In the genomic region with DNA sequence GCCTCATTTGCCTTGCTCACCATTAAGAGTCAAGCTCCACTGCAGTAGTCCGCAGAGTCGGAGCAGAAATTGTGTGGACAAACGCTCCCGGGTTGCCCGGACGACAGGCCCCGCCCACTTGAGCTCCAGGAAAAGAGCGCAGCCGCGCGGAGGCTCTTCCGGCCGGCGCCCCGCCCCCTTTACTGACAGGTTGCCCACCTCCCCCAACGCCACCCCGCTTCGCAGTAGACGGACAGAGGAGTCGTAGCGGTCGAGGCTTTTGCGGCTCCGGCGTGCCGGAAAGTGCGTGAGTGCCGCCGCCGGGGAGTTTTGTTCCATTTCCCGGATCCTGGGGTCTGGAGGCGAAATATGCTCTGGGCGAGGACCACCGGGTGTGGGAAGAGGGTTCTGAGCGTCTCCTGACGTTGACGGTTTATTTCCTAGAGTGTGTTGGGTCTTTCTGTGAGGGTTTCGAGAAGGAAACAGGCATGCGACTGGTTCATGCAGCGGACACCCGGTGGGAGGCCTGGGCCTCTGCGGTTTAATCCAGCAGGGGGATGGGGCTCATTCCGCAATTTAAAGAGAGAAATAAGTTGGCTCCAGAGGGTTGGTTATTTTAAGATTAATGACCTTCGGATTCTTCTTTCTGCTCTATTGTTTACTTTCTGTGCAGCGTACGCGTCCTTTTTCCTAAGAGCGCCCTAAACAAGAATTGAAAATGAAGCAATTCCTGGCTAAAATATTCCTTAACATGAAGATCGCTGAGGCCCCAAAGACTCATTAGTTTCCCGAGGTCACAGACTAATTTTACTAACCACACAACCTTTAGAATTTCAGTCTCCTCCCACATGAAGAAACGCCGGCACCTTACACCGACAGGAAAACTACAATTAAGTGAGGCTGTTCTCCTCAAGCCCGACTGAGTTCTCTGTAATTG, we compare ENCODE assay signal across 8 cellular contexts. TPM values are rescaled to one million over a fixed set of nuclear protein-coding genes. Genes with fewer than 3 reads are reported as not detected.
DNase-seq lines count a peak whose midpoint lies in the region; ATAC-seq and TF ChIP-seq lines count a peak whose summit lies in the region.

A gene with protein sequence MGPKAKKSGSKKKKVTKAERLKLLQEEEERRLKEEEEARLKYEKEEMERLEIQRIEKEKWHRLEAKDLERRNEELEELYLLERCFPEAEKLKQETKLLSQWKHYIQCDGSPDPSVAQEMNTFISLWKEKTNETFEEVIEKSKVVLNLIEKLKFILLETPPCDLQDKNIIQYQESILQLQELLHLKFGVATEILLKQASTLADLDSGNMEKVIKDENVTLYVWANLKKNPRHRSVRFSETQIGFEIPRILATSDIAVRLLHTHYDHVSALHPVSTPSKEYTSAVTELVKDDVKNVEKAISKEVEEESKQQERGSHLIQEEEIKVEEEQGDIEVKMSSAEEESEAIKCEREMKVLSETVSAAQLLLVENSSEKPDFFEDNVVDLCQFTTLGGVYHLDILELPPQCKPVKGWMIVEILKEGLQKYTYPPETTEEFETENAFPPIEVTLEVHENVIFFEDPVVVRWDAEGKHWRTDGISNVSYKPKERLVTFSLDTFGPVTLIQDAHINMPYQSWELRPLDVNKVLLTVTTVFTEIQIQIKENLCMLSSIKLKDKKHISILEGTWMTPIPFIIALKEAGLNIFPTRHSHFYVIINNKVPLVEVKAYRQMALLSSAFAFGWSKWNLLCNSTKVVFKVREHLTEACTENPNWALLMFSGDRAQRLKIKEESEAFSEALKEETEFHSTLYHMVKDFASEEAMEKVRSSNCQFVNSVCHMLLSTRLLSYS (minus strand): TSS at position 105 of the 916 bp plus-strand sequence. CDS start 82 bp downstream, at position 23.
A gene with protein sequence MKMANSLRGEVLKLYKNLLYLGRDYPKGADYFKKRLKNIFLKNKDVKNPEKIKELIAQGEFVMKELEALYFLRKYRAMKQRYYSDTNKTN (plus strand): TSS at position 182 of the 916 bp plus-strand sequence. CDS start 8,720 bp downstream, outside the sequence.

- H3K9ac ChIP-seq in duodenal mucosa (ENCODE audit: low read depth in 1 of 2, low read length in 2 of 2), result peak within 1 kb of the TSS; percentile 92 to 95

- H3K27ac ChIP-seq in CD4-positive, alpha-beta memory T cell (ENCODE audit: low read depth, low read length), result peak within 1 kb of the TSS; percentile 83
- H3K27ac ChIP-seq in duodenal mucosa (ENCODE audit: low read depth, low read length) (peak within 1 kb of the TSS; percentile 93), right lobe of liver (peak within 1 kb of the TSS; percentile 81 to 96 (median 94))

- no peaks in the 10 kb centered on the region for H3K27me3 ChIP-seq in CD4-positive, alpha-beta memory T cell (ENCODE audit: insufficient read depth, low read length)
- H3K27me3 ChIP-seq in duodenal mucosa (ENCODE audit: control insufficient read depth in 1 of 2, insufficient read depth in 2 of 2, low read length in 2 of 2) (no peaks in the 10 kb centered on the region), right lobe of liver (no peaks in the 10 kb centered on the region)

- H3K4me1 Mint-ChIP-seq in CD4-positive, alpha-beta memory T cell, result peaks cover 16 to 35% (median 25%) of the 10 kb centered on the region in 4 donors
- peaks cover 23% of the 10 kb centered on the region for H3K4me1 Mint-ChIP-seq in activated CD4-positive, alpha-beta memory T cell treated with anti-CD3 and anti-CD28 coated beads, Interleukin-2, amount 10 ng/mL, durations not matched to agents 7 days and 5 days

- CTCF ChIA-PET in CD4-positive, alpha-beta memory T cell (lab: Charles Lee; ENCODE audit: partially characterized antibody), result interaction anchor here (1.3 to 1.9 kb wide), 6 partner anchors 9 to 46 kb away, joined by 3 to 11 read pairs (median 4); no protein-coding TSS in a partner anchor
- CTCF ChIA-PET in activated CD4-positive, alpha-beta memory T cell treated with anti-CD3 and anti-CD28 coated beads, Interleukin-2, amount 10 ng/mL, durations not matched to agents 7 days and 5 days (lab: Charles Lee), result interaction anchor here (0.5 to 1.6 kb wide), 6 partner anchors 11 to 217 kb away, joined by 3 to 16 read pairs (median 4); no protein-coding TSS in a partner anchor

- POLR2A ChIA-PET in CD4-positive, alpha-beta memory T cell (lab: Charles Lee; ENCODE audit: partially characterized antibody), result interaction anchor here (1.0 to 3.0 kb wide), 11 partner anchors 9 to 192 kb away, joined by 4 to 21 read pairs (median 7); partner anchors contain the start of gene KRAS
- POLR2A ChIA-PET in activated CD4-positive, alpha-beta memory T cell treated with anti-CD3 and anti-CD28 coated beads, Interleukin-2, amount 10 ng/mL, durations not matched to agents 7 days and 5 days (lab: Charles Lee), result interaction anchor here (1.1 to 1.7 kb wide), 4 partner anchors 10 to 193 kb away, joined by 3 to 8 read pairs (median 5); partner anchors contain the start of gene KRAS

- H3K4me3 ChIP-seq in CD4-positive, alpha-beta memory T cell (ENCODE audit: low read length in 2 of 2), result peak within 1 kb of the TSS; percentile 73 to 98
- H3K4me3 ChIP-seq in duodenal mucosa (ENCODE audit: low read depth in 1 of 2, low read length in 2 of 2) (peak within 1 kb of the TSS; percentile 98 to 99), right lobe of liver (peak within 1 kb of the TSS; percentile 58 to 82 (median 76))

- peak; percentile 93 for TF ChIP-seq POLR2A in right lobe of liver (IDR thresholded peaks at IDR 0.05)

- H3K4me3 Mint-ChIP-seq in CD4-positive, alpha-beta memory T cell, result peak within 1 kb of the TSS; percentile 96 to 99 (median 99)
- H3K4me3 Mint-ChIP-seq in activated CD4-positive, alpha-beta memory T cell treated with anti-CD3 and anti-CD28 coated beads, Interleukin-2, amount 10 ng/mL, durations not matched to agents 7 days and 5 days, result peak within 1 kb of the TSS; percentile 94

- no peaks in the 10 kb centered on the region for H3K9me3 Mint-ChIP-seq in CD4-positive, alpha-beta memory T cell
- H3K9me3 Mint-ChIP-seq in activated CD4-positive, alpha-beta memory T cell treated with anti-CD3 and anti-CD28 coated beads, Interleukin-2, amount 10 ng/mL, durations not matched to agents 7 days and 5 days, result no peaks in the 10 kb centered on the region

- H3K36me3 Mint-ChIP-seq in CD4-positive, alpha-beta memory T cell, result peaks cover 4 to 11% of the 10 kb centered on the region in 2 donors
- H3K36me3 Mint-ChIP-seq in activated CD4-positive, alpha-beta memory T cell treated with anti-CD3 and anti-CD28 coated beads, Interleukin-2, amount 10 ng/mL, durations not matched to agents 7 days and 5 days (ENCODE audit: low read depth), result peaks cover 13% of the 10 kb centered on the region

- H3K27ac Mint-ChIP-seq in CD4-positive, alpha-beta memory T cell, result peak within 1 kb of the TSS; percentile 97 to 100 (median 99)
- H3K27ac Mint-ChIP-seq in activated CD4-positive, alpha-beta memory T cell treated with anti-CD3 and anti-CD28 coated beads, Interleukin-2, amount 10 ng/mL, durations not matched to agents 7 days and 5 days, result peak within 1 kb of the TSS; percentile 76

- peak; percentile 96 for ATAC-seq in GM19455 (IDR thresholded peaks at IDR 0.05; ENCODE audit: unreplicated experiment)
- peak; percentile 99 for ATAC-seq in right lobe of liver

- H3K36me3 ChIP-seq in CD4-positive, alpha-beta memory T cell (ENCODE audit: insufficient read depth, low read length), result no peaks in the 10 kb centered on the region
- H3K36me3 ChIP-seq in duodenal mucosa (ENCODE audit: control insufficient read depth in 1 of 2, insufficient read depth in 2 of 2, low read length in 2 of 2) (no peaks in the 10 kb centered on the region), right lobe of liver (no peaks in the 10 kb centered on the region)

- no peak for TF ChIP-seq CTCF in right lobe of liver (IDR thresholded peaks at IDR 0.05)

- DNase-seq in CD4-positive, alpha-beta memory T cell, result peak; percentile 93 to 97 (median 95)
- DNase-seq in HK-2 (ENCODE audit: unreplicated experiment) (peak; percentile 93), NCI-H82 treated with DMSO at 0.1 percent for 48 hours (lab: John Stamatoyannopoulos, UW; ENCODE audit: unreplicated experiment) (peak; percentile 93), right lobe of liver (peak; percentile 98 to 99 (median 98))
- peak; percentile 94 for DNase-seq in activated CD4-positive, alpha-beta memory T cell treated with anti-CD3 and anti-CD28 coated beads, Interleukin-2, amount 10 ng/mL, durations not matched to agents 7 days and 5 days
- peak; percentile 96 for DNase-seq in stimulated activated CD4-positive, alpha-beta T cell treated with anti-CD3 and anti-CD28 coated beads, Interleukin-4, amount 100 ng/mL, for 24 hours

- under 1% methylated on average over 34 of the region's 54 CpGs for WGBS in right lobe of liver (ENCODE audit: insufficient coverage, low coverage, low lambda C conversion rate, missing lambda C conversion rate)

- intact Hi-C loops in CD4-positive, alpha-beta memory T cell (cut with micrococcal nuclease), result loop anchor here (1.0 to 2.0 kb wide), 5 partner anchors 9 to 143 kb away; partner anchors contain the start of gene KRAS
- intact Hi-C loops in right lobe of liver (cut with DNase I), result no loop called here

- peaks cover 24% of the 10 kb centered on the region for H3K4me1 ChIP-seq in CD4-positive, alpha-beta memory T cell (ENCODE audit: insufficient read depth, low read length)
- H3K4me1 ChIP-seq in duodenal mucosa (ENCODE audit: control insufficient read depth in 1 of 2, insufficient read depth in 2 of 2, low read length in 2 of 2) (peaks cover 14 to 15% of the 10 kb centered on the region in 2 donors), right lobe of liver (peaks cover 0 to 19% (median 6%) of the 10 kb centered on the region in 4 donors)

- no peaks in the 10 kb centered on the region for H3K27me3 Mint-ChIP-seq in CD4-positive, alpha-beta memory T cell
- no peaks in the 10 kb centered on the region for H3K27me3 Mint-ChIP-seq in activated CD4-positive, alpha-beta memory T cell treated with anti-CD3 and anti-CD28 coated beads, Interleukin-2, amount 10 ng/mL, durations not matched to agents 7 days and 5 days

- no peaks in the 10 kb centered on the region for H3K9me3 ChIP-seq in CD4-positive, alpha-beta memory T cell (ENCODE audit: control insufficient read depth in 1 of 2, low read length in 2 of 2)
- no peaks in the 10 kb centered on the region for H3K9me3 ChIP-seq in duodenal mucosa (ENCODE audit: control insufficient read depth in 1 of 2, low read length in 2 of 2)
- H3K9me3 ChIP-seq in right lobe of liver, result no peaks in the 10 kb centered on the region

RNA-seq across cellular contexts. Expression of the first gene that starts in this region (rescaled TPM):
- under 1 TPM in 1 of 2 experiments, not detected in 1; 0.15 TPM for total RNA-seq in CD4-positive, alpha-beta memory T cell
- under 1 TPM in 1 of 2 donors, not detected in 1; 0.07 TPM for polyA plus RNA-seq in CD4-positive, alpha-beta memory T cell
- not detected for total RNA-seq in activated CD4-positive, alpha-beta memory T cell treated with anti-CD3 and anti-CD28 coated beads, Interleukin-2, amount 10 ng/mL, durations not matched to agents 7 days and 5 days
- under 1 TPM in 1 of 6 experiments, not detected in 5; 0.39 TPM for total RNA-seq in right lobe of liver

RNA-seq across cellular contexts. Expression of the second gene that starts in this region (rescaled TPM):
- 10 to 100 TPM; 22.1 to 23.0 TPM for total RNA-seq in CD4-positive, alpha-beta memory T cell
- polyA plus RNA-seq in CD4-positive, alpha-beta memory T cell, result 10 to 100 TPM; 30.8 to 56.5 TPM
- 10 to 100 TPM; 10.9 to 11.3 TPM for total RNA-seq in activated CD4-positive, alpha-beta memory T cell treated with anti-CD3 and anti-CD28 coated beads, Interleukin-2, amount 10 ng/mL, durations not matched to agents 7 days and 5 days
- 10 to 100 TPM; 29.9 to 50.2 (median 38.2) TPM for total RNA-seq in right lobe of liver

Comparison
In these comparisons a context has a peak if more than half of its experiments do, and no peak if none do; other contexts are left out.
1. Peak in every context shown above with its lines: DNase-seq, ATAC-seq, H3K4me3 ChIP-seq and H3K27ac ChIP-seq.